Comparison of ENCODE assay signal across 1 cellular context in the genomic region with DNA sequence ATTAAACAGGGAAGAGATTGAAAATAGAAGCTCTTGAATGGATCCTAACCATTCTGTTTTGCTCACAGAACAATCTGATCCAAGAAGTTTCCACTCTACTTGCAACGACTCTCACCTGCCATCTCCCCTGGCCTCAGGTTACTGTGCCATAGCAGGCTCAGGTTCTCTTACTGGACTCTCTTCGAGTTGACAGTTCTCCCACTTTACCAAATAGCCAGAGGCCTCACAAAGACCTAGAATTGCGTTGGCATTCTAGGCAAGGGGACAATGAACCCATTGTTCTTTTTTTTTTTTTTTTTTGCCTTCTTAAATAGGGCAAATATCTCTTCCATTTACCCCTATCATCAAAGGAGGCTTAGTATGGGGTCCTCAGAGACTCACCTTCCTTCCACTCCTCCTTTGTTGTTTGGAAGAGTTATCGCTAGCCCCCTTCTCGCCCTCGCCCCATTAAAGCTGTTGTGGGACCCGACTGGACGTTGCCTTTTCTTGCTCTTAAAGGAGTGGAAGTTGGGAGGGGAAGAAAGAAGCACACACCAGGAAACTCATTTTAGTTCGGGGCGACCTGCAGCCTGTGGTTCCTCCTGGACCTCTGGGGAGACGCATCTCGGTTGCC.
TF ChIP-seq lines count a peak whose summit lies in the region.

No MANE protein-coding gene starts in this region.

TF ChIP-seq in SK-N-SH treated with all-trans-retinoic acid at 6 μM for 48 hours, 23 proteins besides CTCF, POLR2A, EP300 and RAD21 (continued from another document):
- no peak for TF ChIP-seq POU6F1 (CRISPR knock-in tag; IDR thresholded peaks at IDR 0.05; ENCODE audit: borderline replicate concordance, low read depth)
- no peak for TF ChIP-seq ZNF565 (CRISPR knock-in tag; conservative IDR thresholded peaks at IDR 0.05; ENCODE audit: low read depth)
- no peak for TF ChIP-seq OSR1 (CRISPR knock-in tag; IDR thresholded peaks at IDR 0.05)
- TF ChIP-seq, protein P1, sequence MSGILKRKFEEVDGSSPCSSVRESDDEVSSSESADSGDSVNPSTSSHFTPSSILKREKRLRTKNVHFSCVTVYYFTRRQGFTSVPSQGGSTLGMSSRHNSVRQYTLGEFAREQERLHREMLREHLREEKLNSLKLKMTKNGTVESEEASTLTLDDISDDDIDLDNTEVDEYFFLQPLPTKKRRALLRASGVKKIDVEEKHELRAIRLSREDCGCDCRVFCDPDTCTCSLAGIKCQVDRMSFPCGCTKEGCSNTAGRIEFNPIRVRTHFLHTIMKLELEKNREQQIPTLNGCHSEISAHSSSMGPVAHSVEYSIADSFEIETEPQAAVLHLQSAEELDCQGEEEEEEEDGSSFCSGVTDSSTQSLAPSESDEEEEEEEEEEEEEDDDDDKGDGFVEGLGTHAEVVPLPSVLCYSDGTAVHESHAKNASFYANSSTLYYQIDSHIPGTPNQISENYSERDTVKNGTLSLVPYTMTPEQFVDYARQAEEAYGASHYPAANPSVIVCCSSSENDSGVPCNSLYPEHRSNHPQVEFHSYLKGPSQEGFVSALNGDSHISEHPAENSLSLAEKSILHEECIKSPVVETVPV (CRISPR knock-in tag; IDR thresholded peaks at IDR 0.05): no peak
- no peak for TF ChIP-seq GLIS3 (CRISPR knock-in tag; IDR thresholded peaks at IDR 0.05)
- no peak for TF ChIP-seq RARB (CRISPR knock-in tag; IDR thresholded peaks at IDR 0.05)
- TF ChIP-seq TCF4 (CRISPR knock-in tag; IDR thresholded peaks at IDR 0.05; ENCODE audit: borderline replicate concordance): no peak
- TF ChIP-seq PATZ1 (CRISPR knock-in tag; IDR thresholded peaks at IDR 0.05; ENCODE audit: borderline replicate concordance): no peak
- TF ChIP-seq ZC3H10 (CRISPR knock-in tag; IDR thresholded peaks at IDR 0.05): no peak
- no peak for TF ChIP-seq TOX (CRISPR knock-in tag; IDR thresholded peaks at IDR 0.05; ENCODE audit: borderline replicate concordance)
- TF ChIP-seq ZNF8 (CRISPR knock-in tag; IDR thresholded peaks at IDR 0.05): no peak
- TF ChIP-seq, protein P2, sequence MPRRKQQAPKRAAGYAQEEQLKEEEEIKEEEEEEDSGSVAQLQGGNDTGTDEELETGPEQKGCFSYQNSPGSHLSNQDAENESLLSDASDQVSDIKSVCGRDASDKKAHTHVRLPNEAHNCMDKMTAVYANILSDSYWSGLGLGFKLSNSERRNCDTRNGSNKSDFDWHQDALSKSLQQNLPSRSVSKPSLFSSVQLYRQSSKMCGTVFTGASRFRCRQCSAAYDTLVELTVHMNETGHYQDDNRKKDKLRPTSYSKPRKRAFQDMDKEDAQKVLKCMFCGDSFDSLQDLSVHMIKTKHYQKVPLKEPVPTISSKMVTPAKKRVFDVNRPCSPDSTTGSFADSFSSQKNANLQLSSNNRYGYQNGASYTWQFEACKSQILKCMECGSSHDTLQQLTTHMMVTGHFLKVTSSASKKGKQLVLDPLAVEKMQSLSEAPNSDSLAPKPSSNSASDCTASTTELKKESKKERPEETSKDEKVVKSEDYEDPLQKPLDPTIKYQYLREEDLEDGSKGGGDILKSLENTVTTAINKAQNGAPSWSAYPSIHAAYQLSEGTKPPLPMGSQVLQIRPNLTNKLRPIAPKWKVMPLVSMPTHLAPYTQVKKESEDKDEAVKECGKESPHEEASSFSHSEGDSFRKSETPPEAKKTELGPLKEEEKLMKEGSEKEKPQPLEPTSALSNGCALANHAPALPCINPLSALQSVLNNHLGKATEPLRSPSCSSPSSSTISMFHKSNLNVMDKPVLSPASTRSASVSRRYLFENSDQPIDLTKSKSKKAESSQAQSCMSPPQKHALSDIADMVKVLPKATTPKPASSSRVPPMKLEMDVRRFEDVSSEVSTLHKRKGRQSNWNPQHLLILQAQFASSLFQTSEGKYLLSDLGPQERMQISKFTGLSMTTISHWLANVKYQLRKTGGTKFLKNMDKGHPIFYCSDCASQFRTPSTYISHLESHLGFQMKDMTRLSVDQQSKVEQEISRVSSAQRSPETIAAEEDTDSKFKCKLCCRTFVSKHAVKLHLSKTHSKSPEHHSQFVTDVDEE (CRISPR knock-in tag; IDR thresholded peaks at IDR 0.05): no peak
- TF ChIP-seq ZFP30 (CRISPR knock-in tag; IDR thresholded peaks at IDR 0.05): no peak
- no peak for TF ChIP-seq ARNTL (CRISPR knock-in tag; IDR thresholded peaks at IDR 0.05; ENCODE audit: borderline replicate concordance, low read depth)
- TF ChIP-seq, protein P3, sequence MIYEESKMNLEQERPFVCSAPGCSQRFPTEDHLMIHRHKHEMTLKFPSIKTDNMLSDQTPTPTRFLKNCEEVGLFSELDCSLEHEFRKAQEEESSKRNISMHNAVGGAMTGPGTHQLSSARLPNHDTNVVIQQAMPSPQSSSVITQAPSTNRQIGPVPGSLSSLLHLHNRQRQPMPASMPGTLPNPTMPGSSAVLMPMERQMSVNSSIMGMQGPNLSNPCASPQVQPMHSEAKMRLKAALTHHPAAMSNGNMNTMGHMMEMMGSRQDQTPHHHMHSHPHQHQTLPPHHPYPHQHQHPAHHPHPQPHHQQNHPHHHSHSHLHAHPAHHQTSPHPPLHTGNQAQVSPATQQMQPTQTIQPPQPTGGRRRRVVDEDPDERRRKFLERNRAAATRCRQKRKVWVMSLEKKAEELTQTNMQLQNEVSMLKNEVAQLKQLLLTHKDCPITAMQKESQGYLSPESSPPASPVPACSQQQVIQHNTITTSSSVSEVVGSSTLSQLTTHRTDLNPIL (CRISPR knock-in tag; IDR thresholded peaks at IDR 0.05; ENCODE audit: low read depth): no peak
- TF ChIP-seq ZNF70 (CRISPR knock-in tag; IDR thresholded peaks at IDR 0.05): no peak
